In genomic region chr13:25816239-25816638, GRCh38 we compare ENCODE assay signal across 20 cellular contexts.
DNase-seq lines count a peak whose midpoint lies in the region; ATAC-seq and TF ChIP-seq lines count a peak whose summit lies in the region.
"Had no signal": no experiment of that assay in that cellular context is flagged by ENCODE, and none has a peak within 500 bp of the region (broad histone marks: within the 10 kb centered on the region; RNA-seq: fewer than 3 reads in every experiment).

No MANE protein-coding gene starts in this region.

- no peak overlapping the region for H3K4me3 ChIP-seq in lower lobe of right lung
- H3K4me3 ChIP-seq: GM12878 had no signal

- DNase-seq in COLO668 (lab: John Stamatoyannopoulos, UW; ENCODE audit: unreplicated experiment) (peak; percentile 52), DMS79 (lab: John Stamatoyannopoulos, UW) (peak; percentile 65), NCI-H510A treated with DMSO at 0.1 percent for 48 hours (lab: John Stamatoyannopoulos, UW) (peak; percentile 68), lower lobe of right lung (peak; percentile 59), sciatic nerve (ENCODE audit: low spot score) (no peak)
- DNase-seq in stimulated activated CD4-positive, alpha-beta T cell treated with anti-CD3 and anti-CD28 coated beads, Interleukin-4, amount 100 ng/mL, for 1 hour, result no peak
- DNase-seq: ACHN, Caco-2, DMS153, GDM1, HCEC 1CT, Kasumi-1, MM.1S, NCI-H1105 treated with DMSO at 0.1 percent for 48 hours, NCI-H1930, NCI-H446 treated with DMSO at 0.1 percent for 48 hours, Right ventricle myocardium superior had no signal

- intact Hi-C loops in lower lobe of right lung (cut with DNase I), result no loop called here
- intact Hi-C loops in sciatic nerve (cut with DNase I), result no loop called here

- H3K27ac ChIP-seq in lower lobe of right lung, result no peak overlapping the region
- H3K27ac ChIP-seq: HL-60 had no signal

- no peak for TF ChIP-seq CTCF in lower lobe of right lung (IDR thresholded peaks at IDR 0.05)

- no peaks in the 10 kb centered on the region for H3K36me3 ChIP-seq in lower lobe of right lung

- peak in 1 of 2 donors; percentile 87 for ATAC-seq in lower lobe of right lung
- no peak for ATAC-seq in HG02885 (IDR thresholded peaks at IDR 0.05; ENCODE audit: poor library complexity, unreplicated experiment)
- ATAC-seq in sciatic nerve, result no peak
- ATAC-seq: GM12878 had no signal

- peaks cover 3% of the 10 kb centered on the region for H3K9me3 ChIP-seq in lower lobe of right lung

- H3K4me1 ChIP-seq in lower lobe of right lung, result no peaks in the 10 kb centered on the region
- H3K4me1 ChIP-seq: Caco-2 had no signal

- H3K27me3 ChIP-seq in lower lobe of right lung (ENCODE audit: low read depth), result no peaks in the 10 kb centered on the region

Comparison
In these comparisons a context has a peak if more than half of its experiments do, and no peak if none do; other contexts are left out.
1. DNase-seq: peak in COLO668 (single experiment), DMS79 (single experiment), NCI-H510A treated with DMSO at 0.1 percent for 48 hours (single experiment) and lower lobe of right lung (single experiment); none in stimulated activated CD4-positive, alpha-beta T cell treated with anti-CD3 and anti-CD28 coated beads, Interleukin-4, amount 100 ng/mL, for 1 hour (single experiment) and sciatic nerve (single experiment).